Comparison of ENCODE assay signal across 8 cellular contexts in the genomic region with DNA sequence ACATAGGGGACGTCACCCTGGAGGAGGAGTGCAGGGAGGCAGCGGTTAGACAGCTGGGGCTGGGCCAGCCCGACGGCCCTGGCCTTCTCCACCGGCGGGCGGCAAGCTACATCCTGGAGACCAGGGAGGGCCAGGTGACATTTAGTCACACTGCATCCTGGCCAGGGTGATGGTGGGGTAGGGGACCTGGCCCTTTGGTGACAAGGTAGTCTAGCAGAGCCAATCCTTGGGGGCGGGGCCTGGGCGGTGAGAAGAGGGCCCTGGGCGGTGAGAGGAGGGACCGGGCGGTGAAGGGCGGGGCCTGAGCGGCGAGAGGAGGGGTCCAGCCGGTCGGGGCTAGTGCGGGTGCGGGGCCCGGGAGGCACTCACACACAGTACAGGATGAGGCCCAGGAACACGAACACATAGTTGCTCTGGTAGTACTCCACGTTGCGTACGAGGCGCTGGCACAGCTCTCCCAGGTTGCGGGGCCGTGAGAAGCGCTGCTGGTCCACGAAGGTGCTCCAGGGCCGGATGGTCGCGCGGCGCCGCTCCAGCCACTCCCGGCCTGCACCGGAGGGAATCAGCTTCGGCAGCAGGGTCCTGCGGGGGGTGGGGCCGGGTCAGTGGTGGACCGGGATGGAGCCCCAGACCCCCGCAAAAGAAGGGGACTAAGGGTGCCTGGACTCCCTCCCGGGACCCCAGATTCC.
DNase-seq lines count a peak whose midpoint lies in the region; ATAC-seq and TF ChIP-seq lines count a peak whose summit lies in the region.

No MANE protein-coding gene starts in this region.

- H3K27ac Mint-ChIP-seq in memory B cell: peak overlapping the region; percentile 25

- peaks cover 3% of the 10 kb centered on the region for H3K36me3 Mint-ChIP-seq in memory B cell

- peak overlapping the region; percentile 92 for H3K4me3 Mint-ChIP-seq in memory B cell

- no peaks in the 10 kb centered on the region for H3K9me3 Mint-ChIP-seq in memory B cell

- no peak for TF ChIP-seq CTCF in GM13976 (IDR thresholded peaks at IDR 0.05; ENCODE audit: borderline replicate concordance, control extremely low read depth, extremely low read depth, insufficient read depth, missing control alignments)

- H3K4me1 Mint-ChIP-seq in memory B cell: peaks cover 12% of the 10 kb centered on the region

- ATAC-seq in HG03135 (IDR thresholded peaks at IDR 0.05; ENCODE audit: unreplicated experiment) (peak; percentile 48), memory B cell (ENCODE audit: low read depth) (peak; percentile 58), HG03571 (IDR thresholded peaks at IDR 0.05; ENCODE audit: unreplicated experiment) (no peak)

- DNase-seq in GM13976 (ENCODE audit: low spot score): peak; percentile 90
- peak; percentile 86 for DNase-seq in NCI-H69 (lab: John Stamatoyannopoulos, UW)
- DNase-seq in activated CD8-positive, alpha-beta memory T cell treated with anti-CD3 and anti-CD28 coated beads for 24 hours: peak; percentile 91
- peak; percentile 75 for DNase-seq in effector CD4-positive, alpha-beta T cell
- peak; percentile 56 to 73 for DNase-seq in memory B cell (ENCODE audit: low spot score in 2 of 2)
- DNase-seq in stimulated activated CD8-positive, alpha-beta memory T cell treated with anti-CD3 and anti-CD28 coated beads, Interleukin-12 subunit alpha, Interleukin-12 subunit beta, amount 100 ng/mL, for 24 hours (ENCODE audit: extremely low read depth): peak; percentile 59

- H3K27me3 Mint-ChIP-seq in memory B cell: peaks cover 7% of the 10 kb centered on the region

- in situ Hi-C loops in GM13976 (cut with MboI; ENCODE audit: low sequenced_read_pairs, unreplicated experiment): no loop called here
